9 cellular contexts compared by ENCODE assay signal in genomic region chr20:49345538-49345937, GRCh38.
DNase-seq lines count a peak whose midpoint lies in the region; ATAC-seq and TF ChIP-seq lines count a peak whose summit lies in the region.
"Had no signal": no experiment of that assay in that cellular context is flagged by ENCODE, and none has a peak within 500 bp of the region (broad histone marks: within the 10 kb centered on the region; RNA-seq: fewer than 3 reads in every experiment).

No MANE protein-coding gene starts in this region.

- no peaks in the 10 kb centered on the region for H3K79me2 ChIP-seq in fibroblast of lung (ENCODE audit: control insufficient read depth, insufficient read depth, low read length)

- ATAC-seq in RWPE2 (ENCODE audit: low read depth) = peak; percentile 66

- H3K27ac ChIP-seq in RWPE2 (ENCODE audit: poor library complexity, severe bottlenecking) = peak overlapping the region; percentile 96
- peak overlapping the region; percentile 80 for H3K27ac ChIP-seq in fibroblast of lung (ENCODE audit: insufficient read depth, low read length)
- H3K27ac ChIP-seq in rectal smooth muscle tissue (ENCODE audit: low read depth, low read length) = peak overlapping the region; percentile 69

- no peaks in the 10 kb centered on the region for H3K4me1 Mint-ChIP-seq in immature natural killer cell

- H3K9me3 ChIP-seq in RWPE2 (ENCODE audit: severe bottlenecking) (no peaks in the 10 kb centered on the region), fibroblast of lung (ENCODE audit: control insufficient read depth, insufficient read depth, low read depth, low read length) (no peaks in the 10 kb centered on the region)

- no peak overlapping the region for H2AFZ ChIP-seq in fibroblast of lung (ENCODE audit: low read length)

- TF ChIP-seq CTCF in RWPE2 (IDR thresholded peaks at IDR 0.05; ENCODE audit: poor library complexity, severe bottlenecking) = no peak
- TF ChIP-seq CTCF in fibroblast of lung (conservative IDR thresholded peaks at IDR 0.05 in 1 of 2, IDR thresholded peaks at IDR 0.05 in 1 of 2; ENCODE audit: low read depth in 1 of 2, low read length in 2 of 2) = no peak

- peak; percentile 59 for DNase-seq in G401 (ENCODE audit: low spot score)
- DNase-seq in RWPE2 (ENCODE audit: low spot score) = peak; percentile 96
- peak; percentile 18 to 85 for DNase-seq in fibroblast of lung (ENCODE audit: low read depth in 2 of 2)
- DNase-seq in activated T-cell treated with anti-CD3 and anti-CD28 coated beads for 4 hours = no peak
- DNase-seq in immature natural killer cell = no peak
- DNase-seq in ureter (ENCODE audit: low spot score) = no peak
- no peak for DNase-seq in NCI-H146 (lab: John Stamatoyannopoulos, UW)
- DNase-seq: DMS79 had no signal

- in situ Hi-C loops in G401 (cut with HindIII; ENCODE audit: low sequenced_read_pairs) = no loop called here

- H3K27me3 Mint-ChIP-seq in immature natural killer cell (ENCODE audit: low read depth in 3 of 3) = peaks cover 4 to 15% (median 7%) of the 10 kb centered on the region in 3 donors

- peak overlapping the region; percentile 65 for H3K4me2 ChIP-seq in fibroblast of lung (ENCODE audit: extremely low read depth, insufficient read depth, low read length)

- no peaks in the 10 kb centered on the region for H4K20me1 ChIP-seq in fibroblast of lung (ENCODE audit: control insufficient read depth, extremely low read depth, insufficient read depth, low read length)

- H3K4me1 ChIP-seq in RWPE2 (ENCODE audit: insufficient read depth, poor library complexity, severe bottlenecking) = peaks cover 27% of the 10 kb centered on the region
- peaks cover 5% of the 10 kb centered on the region for H3K4me1 ChIP-seq in fibroblast of lung (ENCODE audit: control insufficient read depth, extremely low read depth, insufficient read depth, low read length)
- peaks cover 17% of the 10 kb centered on the region for H3K4me1 ChIP-seq in rectal smooth muscle tissue (ENCODE audit: control insufficient read depth, insufficient read depth, low read length)

- H3K27ac Mint-ChIP-seq in immature natural killer cell = no peak overlapping the region

- H3K9ac ChIP-seq in fibroblast of lung (ENCODE audit: insufficient read depth, low read length) (peak overlapping the region; percentile 45), rectal smooth muscle tissue (ENCODE audit: low read length) (no peak overlapping the region)

- no peaks in the 10 kb centered on the region for H3K36me3 ChIP-seq in RWPE2 (ENCODE audit: low read depth)
- no peaks in the 10 kb centered on the region for H3K36me3 ChIP-seq in fibroblast of lung (ENCODE audit: control insufficient read depth, insufficient read depth, low read length)
- H3K36me3 ChIP-seq in rectal smooth muscle tissue (ENCODE audit: control insufficient read depth, insufficient read depth, low read length) = no peaks in the 10 kb centered on the region

- no peaks in the 10 kb centered on the region for H3K36me3 Mint-ChIP-seq in immature natural killer cell

- H3K4me3 ChIP-seq in RWPE2 (ENCODE audit: severe bottlenecking) (no peak overlapping the region), fibroblast of lung (replicated peaks in 1 of 4; ENCODE audit: control extremely low read depth in 1 of 4, insufficient read depth in 1 of 4, low read depth in 3 of 4, low read length in 4 of 4) (peak overlapping the region in 1 of 4 experiments; percentile 11), rectal smooth muscle tissue (ENCODE audit: low read length) (peak overlapping the region; percentile 18)

- H3K27me3 ChIP-seq in RWPE2 (ENCODE audit: insufficient read depth, poor library complexity, severe bottlenecking) = no peaks in the 10 kb centered on the region
- H3K27me3 ChIP-seq in fibroblast of lung (ENCODE audit: control insufficient read depth, insufficient read depth, low read length) = no peaks in the 10 kb centered on the region
- no peaks in the 10 kb centered on the region for H3K27me3 ChIP-seq in rectal smooth muscle tissue (ENCODE audit: control insufficient read depth, insufficient read depth, low read length)

- H3K4me3 Mint-ChIP-seq in immature natural killer cell = no peak overlapping the region

- no peaks in the 10 kb centered on the region for H3K9me3 Mint-ChIP-seq in immature natural killer cell

Comparison
In these comparisons a context has a peak if more than half of its experiments do, and no peak if none do; other contexts are left out.
1. DNase-seq: peak in G401 (single experiment), RWPE2 (single experiment) and fibroblast of lung (2 of 2); none in activated T-cell treated with anti-CD3 and anti-CD28 coated beads for 4 hours (single experiment), immature natural killer cell (0 of 3), ureter (single experiment) and NCI-H146 (single experiment).
2. Peak in every context shown above with its lines, with median percentiles within 50 percentile points of each other: H3K27ac ChIP-seq.